ENCODE assay signal across 7 cellular contexts in genomic region chr3:9402410-9403228, GRCh38. TPM values are rescaled to one million over a fixed set of nuclear protein-coding genes. Genes with fewer than 3 reads are reported as not detected.
DNase-seq lines count a peak whose midpoint lies in the region; ATAC-seq and TF ChIP-seq lines count a peak whose summit lies in the region.

No MANE protein-coding gene starts in this region.

- H3K9ac ChIP-seq in H9 (ENCODE audit: extremely low read depth, insufficient read length, low read length): peak overlapping the region; percentile 43

- peak; percentile 77 for DNase-seq in H9
- peak; percentile 94 to 95 for DNase-seq in NCI-H524 (lab: John Stamatoyannopoulos, UW)
- DNase-seq in effector memory CD8-positive, alpha-beta T cell: no peak
- DNase-seq in myocyte (ENCODE audit: low read depth): peak; percentile 32

- no peak overlapping the region for H3T11ph ChIP-seq in H9 (ENCODE audit: low read length)

- no peak for ATAC-seq in effector memory CD8-positive, alpha-beta T cell (replicated peaks)
- ATAC-seq in GM21423 (IDR thresholded peaks at IDR 0.05; ENCODE audit: unreplicated experiment) (no peak), GM21786 (IDR thresholded peaks at IDR 0.05; ENCODE audit: unreplicated experiment) (no peak), HG03432 (IDR thresholded peaks at IDR 0.05; ENCODE audit: unreplicated experiment) (no peak)

- no peaks in the 10 kb centered on the region for H3K9me3 ChIP-seq in H9 (ENCODE audit: control insufficient read depth, low read depth, low read length)

- H4K8ac ChIP-seq in H9 (replicated peaks; ENCODE audit: insufficient read length, low read depth, low read length): no peak overlapping the region

- no peaks in the 10 kb centered on the region for H3K27me3 ChIP-seq in H9 (ENCODE audit: insufficient read depth, low read length)

- H2BK20ac ChIP-seq in H9 (ENCODE audit: low read depth, low read length, poor library complexity, severe bottlenecking): no peak overlapping the region

- H3K56ac ChIP-seq in H9 (ENCODE audit: insufficient read length, low read depth, low read length): no peak overlapping the region

- peaks cover 80% of the 10 kb centered on the region for H3K79me2 ChIP-seq in H9 (ENCODE audit: insufficient read depth, low read length)

- peak overlapping the region; percentile 80 to 96 (median 89) for H3K27ac Mint-ChIP-seq in H9
- peak overlapping the region in 1 of 2 donors; percentile 81 for H3K27ac Mint-ChIP-seq in effector memory CD8-positive, alpha-beta T cell

- H3K4me1 Mint-ChIP-seq in H9: peaks cover 68 to 74% of the 10 kb centered on the region in 2 experiments
- peaks cover 55 to 74% of the 10 kb centered on the region in 2 donors for H3K4me1 Mint-ChIP-seq in effector memory CD8-positive, alpha-beta T cell (ENCODE audit: low read depth in 2 of 2)

- peak overlapping the region; percentile 46 to 77 for H3K4me3 Mint-ChIP-seq in H9
- H3K4me3 Mint-ChIP-seq in effector memory CD8-positive, alpha-beta T cell: peak overlapping the region; percentile 15 to 49

- no peak overlapping the region for H3K18ac ChIP-seq in H9 (ENCODE audit: insufficient read length, low read depth, low read length)

- no peak for TF ChIP-seq CTCF in H9 (conservative IDR thresholded peaks at IDR 0.05)

- H2AK5ac ChIP-seq in H9 (ENCODE audit: insufficient read length, low read length): no peak overlapping the region

- no peaks in the 10 kb centered on the region for H3K79me1 ChIP-seq in H9 (ENCODE audit: insufficient read depth, low read depth, low read length, poor library complexity, severe bottlenecking)

- H3K9me3 Mint-ChIP-seq in H9: no peaks in the 10 kb centered on the region; a peak in 1 of 5 replicates
- no peaks in the 10 kb centered on the region for H3K9me3 Mint-ChIP-seq in effector memory CD8-positive, alpha-beta T cell

- no peak overlapping the region for H2BK120ac ChIP-seq in H9 (ENCODE audit: low read depth, low read length, poor library complexity, severe bottlenecking)

- H3K4me2 ChIP-seq in H9 (ENCODE audit: insufficient read depth, insufficient read length, low read length): peak overlapping the region; percentile 80

- H3K4me1 ChIP-seq in H9 (ENCODE audit: insufficient read depth, low read length): peaks cover 4% of the 10 kb centered on the region

- no peak overlapping the region for H2BK12ac ChIP-seq in H9 (ENCODE audit: insufficient read length, low read depth, low read length)

- no peak overlapping the region for H4K91ac ChIP-seq in H9 (ENCODE audit: insufficient read length, low read depth, low read length)

- no peak overlapping the region for H3K23ac ChIP-seq in H9 (ENCODE audit: insufficient read length, low read depth, low read length)

- no peak overlapping the region for H4K5ac ChIP-seq in H9 (ENCODE audit: insufficient read length, low read depth, low read length)

- WGBS in H9 (ENCODE audit: extremely low coverage, insufficient read length, low lambda C conversion rate): no CpG with 5 or more reads among the region's 3 CpGs

- H3K4ac ChIP-seq in H9 (ENCODE audit: low read depth, low read length): no peak overlapping the region

- no peak overlapping the region for H2BK5ac ChIP-seq in H9 (ENCODE audit: insufficient read length, low read length)

- H4K20me1 ChIP-seq in H9 (ENCODE audit: control insufficient read depth, insufficient read depth, insufficient read length): peaks cover 2% of the 10 kb centered on the region

- no peak overlapping the region; the same call in 1 of the 2 replicates for H3K14ac ChIP-seq in H9 (ENCODE audit: insufficient read depth, low read length)

- H2BK15ac ChIP-seq in H9 (ENCODE audit: low read depth, low read length): no peak overlapping the region

- H3K36me3 Mint-ChIP-seq in H9 (ENCODE audit: insufficient read depth in 1 of 3, low read depth in 3 of 3): peaks cover 12 to 21% (median 15%) of the 10 kb centered on the region in 3 experiments
- peaks cover 18% of the 10 kb centered on the region for H3K36me3 Mint-ChIP-seq in effector memory CD8-positive, alpha-beta T cell (ENCODE audit: insufficient read depth)

- peak overlapping the region; percentile 79 for H3K27ac ChIP-seq in H9 (ENCODE audit: insufficient read length, low read depth, low read length)

- peaks cover 12% of the 10 kb centered on the region for H3K23me2 ChIP-seq in H9 (ENCODE audit: insufficient read length, low read depth, low read length, poor library complexity, severe bottlenecking)

- H2AFZ ChIP-seq in H9 (ENCODE audit: low read length): no peak overlapping the region

- no peaks in the 10 kb centered on the region for H3K27me3 Mint-ChIP-seq in H9 (ENCODE audit: low read depth)
- no peaks in the 10 kb centered on the region for H3K27me3 Mint-ChIP-seq in effector memory CD8-positive, alpha-beta T cell

RNA-seq across cellular contexts. Expression of gene SETD5, which starts 5.2 kb away (rescaled TPM):
- total RNA-seq in H9 (2021) (185 and 207 TPM in 2 replicates), myocyte (83.2 and 98.4 TPM in 2 replicates)
- polyA plus RNA-seq in myocyte (2012): 66.0 TPM

RNA-seq across cellular contexts. Expression of gene THUMPD3, which starts 39.8 kb away (rescaled TPM):
- 57.0 and 58.4 TPM in 2 replicates for total RNA-seq in H9 (2021)
- 46.9 and 53.2 TPM in 2 replicates for total RNA-seq in myocyte
- polyA plus RNA-seq in myocyte (2012): 36.3 TPM

Comparison
In these comparisons a context has a peak if more than half of its experiments do, and no peak if none do; other contexts are left out.
1. DNase-seq: peak in H9 (single experiment), NCI-H524 (2 of 2) and myocyte (single experiment); none in effector memory CD8-positive, alpha-beta T cell (0 of 3).